ENCODE assay signal across 1 cellular context in genomic region chr2:74573747-74574562, GRCh38.
TF ChIP-seq lines count a peak whose summit lies in the region.

No MANE protein-coding gene starts in this region.

TF ChIP-seq in endothelial cell of umbilical vein, 7 proteins besides CTCF, POLR2A, EP300 and RAD21 (continued from another document):
- no peak for TF ChIP-seq JUN (IDR thresholded peaks at IDR 0.05; ENCODE audit: borderline replicate concordance, insufficient read depth, insufficient read length, low read depth)
- no peak for TF ChIP-seq EZH2 (IDR thresholded peaks at IDR 0.05; ENCODE audit: borderline replicate concordance, low read depth, low read length, severe bottlenecking)
- TF ChIP-seq GATA2 (IDR thresholded peaks at IDR 0.05; ENCODE audit: insufficient read depth, insufficient read length, low read depth, low read length), result no peak
